In genomic region chr19:18473003-18473705, GRCh38 we compare ENCODE assay signal across 19 cellular contexts. TPM values are rescaled to one million over a fixed set of nuclear protein-coding genes. Genes with fewer than 3 reads are reported as not detected.
DNase-seq lines count a peak whose midpoint lies in the region; ATAC-seq and TF ChIP-seq lines count a peak whose summit lies in the region.
"Had no signal": no experiment of that assay in that cellular context is flagged by ENCODE, and none has a peak within 500 bp of the region (broad histone marks: within the 10 kb centered on the region; RNA-seq: fewer than 3 reads in every experiment).

No MANE protein-coding gene starts in this region.

- no peak overlapping the region for H3K4me2 ChIP-seq in neural progenitor cell

- H3K4me3 ChIP-seq in colonic mucosa (no peak overlapping the region), neural progenitor cell (no peak overlapping the region)
- H3K4me3 ChIP-seq: ascending aorta, ovary, skin epidermis had no signal

- no peaks in the 10 kb centered on the region for H3K36me3 ChIP-seq in colonic mucosa
- H3K36me3 ChIP-seq in neural progenitor cell, result no peaks in the 10 kb centered on the region
- H3K36me3 ChIP-seq: ovary had no signal

- H3K27me3 ChIP-seq in colonic mucosa (no peaks in the 10 kb centered on the region), neural progenitor cell (no peaks in the 10 kb centered on the region)
- H3K27me3 ChIP-seq: ascending aorta, ovary had no signal

- no peak overlapping the region for H3K4me3 Mint-ChIP-seq in HFFc6
- peak overlapping the region; percentile 62 for H3K4me3 Mint-ChIP-seq in neural progenitor cell
- H3K4me3 Mint-ChIP-seq in activated CD4-positive, alpha-beta T cell treated with anti-CD3 and anti-CD28 coated beads, Interleukin-2, amount 10 ng/mL, durations not matched to agents 24 days and 14 days, result no peak overlapping the region
- H3K4me3 Mint-ChIP-seq: activated T-cell treated with anti-CD3 and anti-CD28 coated beads, Interleukin-2, amount 50 U/mL, for 72 hours had no signal

- H3K4me1 ChIP-seq in colonic mucosa, result peaks cover 28% of the 10 kb centered on the region
- no peaks in the 10 kb centered on the region for H3K4me1 ChIP-seq in neural progenitor cell

- no peak for ATAC-seq in HG03460 (IDR thresholded peaks at IDR 0.05; ENCODE audit: unreplicated experiment)
- ATAC-seq: activated CD4-positive, CD25-positive, alpha-beta regulatory T cell treated with anti-CD3 and anti-CD28 coated beads, Interleukin-2, amount 50 U/mL, for 24 hours; activated T-cell treated with anti-CD3 and anti-CD28 coated beads, Interleukin-2, amount 50 U/mL, for 72 hours; HCT116 had no signal

- intact Hi-C loops in colonic mucosa (cut with DNase I), result no loop called here
- intact Hi-C loops in activated CD4-positive, alpha-beta T cell treated with anti-CD3 and anti-CD28 coated beads, Interleukin-2, amount 10 ng/mL, durations not matched to agents 24 days and 14 days (cut with micrococcal nuclease), result no loop called here

- peak overlapping the region; percentile 41 to 47 for H3K9ac ChIP-seq in colonic mucosa (ENCODE audit: low read depth in 2 of 2, low read length in 2 of 2)
- no peak overlapping the region for H3K9ac ChIP-seq in neural progenitor cell

- H3K4me1 Mint-ChIP-seq in HFFc6 (ENCODE audit: low read depth) (peaks cover 38% of the 10 kb centered on the region), neural progenitor cell (peaks cover 22% of the 10 kb centered on the region)
- H3K4me1 Mint-ChIP-seq in activated CD4-positive, alpha-beta T cell treated with anti-CD3 and anti-CD28 coated beads, Interleukin-2, amount 10 ng/mL, durations not matched to agents 24 days and 14 days, result peaks cover 23% of the 10 kb centered on the region

- H3K9me3 ChIP-seq in colonic mucosa, result no peaks in the 10 kb centered on the region
- H3K9me3 ChIP-seq in neural progenitor cell (ENCODE audit: low read depth), result no peaks in the 10 kb centered on the region
- H3K9me3 ChIP-seq: ascending aorta, ovary had no signal

- DNase-seq in AG08396 (ENCODE audit: low spot score), result peak; percentile 58
- DNase-seq in HFFc6, result no peak
- DNase-seq in colonic mucosa, result no peak
- no peak for DNase-seq in neural progenitor cell (ENCODE audit: low spot score)
- no peak for DNase-seq in stimulated activated CD4-positive, alpha-beta T cell treated with anti-CD3 and anti-CD28 coated beads, Interleukin-4, amount 100 ng/mL, for 1 hour
- DNase-seq in activated CD4-positive, alpha-beta T cell treated with anti-CD3 and anti-CD28 coated beads, Interleukin-2, amount 10 ng/mL, durations not matched to agents 24 days and 14 days, result no peak
- no peak for DNase-seq in Ammon's horn (ENCODE audit: low spot score)
- DNase-seq: activated T-cell treated with anti-CD3 and anti-CD28 coated beads, Interleukin-2, amount 50 U/mL, for 72 hours; DMS79 treated with DMSO at 0.1 percent for 48 hours; mesendoderm; NCI-H2029; NCI-H526; ovary; T-helper 1 cell had no signal

- H3K9me3 Mint-ChIP-seq in HFFc6 (no peaks in the 10 kb centered on the region), neural progenitor cell (peaks cover 2% of the 10 kb centered on the region)
- H3K9me3 Mint-ChIP-seq in activated CD4-positive, alpha-beta T cell treated with anti-CD3 and anti-CD28 coated beads, Interleukin-2, amount 10 ng/mL, durations not matched to agents 24 days and 14 days, result no peaks in the 10 kb centered on the region
- H3K9me3 Mint-ChIP-seq: activated T-cell treated with anti-CD3 and anti-CD28 coated beads, Interleukin-2, amount 50 U/mL, for 72 hours had no signal

- H3K36me3 Mint-ChIP-seq in HFFc6 (ENCODE audit: low read depth), result 0 out of 2 replicates have a peak, but pooled peaks cover 5% of the 10 kb centered on the region
- H3K36me3 Mint-ChIP-seq in neural progenitor cell, result peaks cover 7% of the 10 kb centered on the region
- H3K36me3 Mint-ChIP-seq in activated CD4-positive, alpha-beta T cell treated with anti-CD3 and anti-CD28 coated beads, Interleukin-2, amount 10 ng/mL, durations not matched to agents 24 days and 14 days (ENCODE audit: low read depth), result peaks cover 2% of the 10 kb centered on the region

- H2AFZ ChIP-seq in neural progenitor cell (replicated peaks), result no peak overlapping the region

- H3F3A ChIP-seq in neural progenitor cell (ENCODE audit: low read depth), result no peaks in the 10 kb centered on the region

- peaks cover 9% of the 10 kb centered on the region for H3K79me2 ChIP-seq in neural progenitor cell (ENCODE audit: low read depth)

- H3K27ac Mint-ChIP-seq in HFFc6, result peak overlapping the region; percentile 38; the same call in 1 of the 2 replicates
- H3K27ac Mint-ChIP-seq in neural progenitor cell, result peak overlapping the region; percentile 27
- no peak overlapping the region for H3K27ac Mint-ChIP-seq in activated CD4-positive, alpha-beta T cell treated with anti-CD3 and anti-CD28 coated beads, Interleukin-2, amount 10 ng/mL, durations not matched to agents 24 days and 14 days
- H3K27ac Mint-ChIP-seq: activated T-cell treated with anti-CD3 and anti-CD28 coated beads, Interleukin-2, amount 50 U/mL, for 72 hours had no signal

- no peak for TF ChIP-seq CTCF in HFFc6 (IDR thresholded peaks at IDR 0.05)
- TF ChIP-seq CTCF in colonic mucosa (IDR thresholded peaks at IDR 0.05), result no peak
- no peak for TF ChIP-seq CTCF in neural progenitor cell (IDR thresholded peaks at IDR 0.05)

- peak overlapping the region; percentile 57 for H3K27ac ChIP-seq in colonic mucosa
- no peak overlapping the region for H3K27ac ChIP-seq in neural progenitor cell
- H3K27ac ChIP-seq: ascending aorta had no signal

- H3K27me3 Mint-ChIP-seq in HFFc6 (ENCODE audit: insufficient read depth), result peaks cover 1% of the 10 kb centered on the region; the same call in 1 of the 2 replicates
- no peaks in the 10 kb centered on the region for H3K27me3 Mint-ChIP-seq in neural progenitor cell (ENCODE audit: insufficient read depth, low read depth)
- no peaks in the 10 kb centered on the region for H3K27me3 Mint-ChIP-seq in activated CD4-positive, alpha-beta T cell treated with anti-CD3 and anti-CD28 coated beads, Interleukin-2, amount 10 ng/mL, durations not matched to agents 24 days and 14 days

- H4K20me1 ChIP-seq in neural progenitor cell (ENCODE audit: low read depth), result peaks cover 57% of the 10 kb centered on the region

RNA-seq across cellular contexts. Expression of gene ISYNA1, which starts 35.2 kb away (rescaled TPM):
- total RNA-seq in HFFc6 (2021; fragmentation: NEBNext Ultra II Directional; extraction: Animal tissue kit (Norgen Biotek cat#: 25700)), result 1 to 10 TPM; 2.3 to 3.7 (median 3.2) TPM
- total RNA-seq in colonic mucosa (10 to 100 TPM; 17.7 to 25.7 TPM), neural progenitor cell (ENCODE audit: low replicate concordance) (81.7 and 203 TPM in 2 replicates)
- total RNA-seq in activated CD4-positive, alpha-beta T cell treated with anti-CD3 and anti-CD28 coated beads, Interleukin-2, amount 10 ng/mL, durations not matched to agents 24 days and 14 days, result 9.9 and 10.9 TPM in 2 replicates

RNA-seq across cellular contexts. Expression of gene ELL, which starts 48.7 kb away (rescaled TPM):
- 10 to 100 TPM; 15.7 to 17.8 (median 16.4) TPM for total RNA-seq in HFFc6 (2021; fragmentation: NEBNext Ultra II Directional; extraction: Animal tissue kit (Norgen Biotek cat#: 25700))
- total RNA-seq in colonic mucosa (10 to 100 TPM; 16.3 to 18.6 TPM), neural progenitor cell (ENCODE audit: low replicate concordance) (2.9 and 9.8 TPM in 2 replicates)
- 25.5 and 27.8 TPM in 2 replicates for total RNA-seq in activated CD4-positive, alpha-beta T cell treated with anti-CD3 and anti-CD28 coated beads, Interleukin-2, amount 10 ng/mL, durations not matched to agents 24 days and 14 days

RNA-seq across cellular contexts. Expression of gene SSBP4, which starts 54.0 kb away (rescaled TPM):
- 10 to 100 TPM; 76.4 to 84.3 (median 80.4) TPM for total RNA-seq in HFFc6 (2021; fragmentation: NEBNext Ultra II Directional; extraction: Animal tissue kit (Norgen Biotek cat#: 25700))
- total RNA-seq in colonic mucosa (10 to 100 TPM; 40.1 to 77.3 TPM), neural progenitor cell (ENCODE audit: low replicate concordance) (21.1 and 50.5 TPM in 2 replicates)
- total RNA-seq in activated CD4-positive, alpha-beta T cell treated with anti-CD3 and anti-CD28 coated beads, Interleukin-2, amount 10 ng/mL, durations not matched to agents 24 days and 14 days, result 154 TPM in 2 replicates
